Comparison of ENCODE assay signal across 31 cellular contexts in genomic region chr1:179731643-179732042, GRCh38. TPM values are rescaled to one million over a fixed set of nuclear protein-coding genes. Genes with fewer than 3 reads are reported as not detected.
"Had no signal": no experiment of that assay in that cellular context is flagged by ENCODE, and none has a peak within 500 bp of the region (broad histone marks: within the 10 kb centered on the region; RNA-seq: fewer than 3 reads in every experiment).

No MANE protein-coding gene starts in this region.

- H3K9me3 ChIP-seq: adrenal gland, body of pancreas, esophagus muscularis mucosa, gastrocnemius medialis, heart left ventricle had no signal

- H3K36me3 ChIP-seq: adrenal gland, esophagus muscularis mucosa, gastrocnemius medialis, heart left ventricle had no signal

- H3K4me3 ChIP-seq: adrenal gland, body of pancreas, esophagus muscularis mucosa, gastrocnemius medialis, heart left ventricle had no signal

- DNase-seq: activated B cell treated with CpG ODN at 0.5 μM for 24 hours; activated CD4-positive, alpha-beta T cell treated with anti-CD3 and anti-CD28 coated beads for 48 hours; activated CD4-positive, alpha-beta T cell treated with anti-CD3 and anti-CD28 coated beads, Interleukin-2, amount 50 U/mL, for 1 hour; activated CD4-positive, alpha-beta T cell treated with anti-CD3 and anti-CD28 coated beads, Interleukin-2, amount 50 U/mL, for 48 hours; activated CD8-positive, alpha-beta memory T cell treated with anti-CD3 and anti-CD28 coated beads for 24 hours; activated CD8-positive, alpha-beta T cell treated with anti-CD3 and anti-CD28 coated beads for 36 hours; activated effector memory CD4-positive, alpha-beta T cell treated with Interleukin-2 at 50 U/mL for 16 hours; activated naive CD4-positive, alpha-beta T cell treated with anti-CD3 and anti-CD28 coated beads for 36 hours; activated naive CD8-positive, alpha-beta T cell treated with anti-CD3 and anti-CD28 coated beads for 36 hours; activated naive CD8-positive, alpha-beta T cell treated with anti-CD3 and anti-CD28 coated beads, Interleukin-2, amount 50 U/mL, for 24 hours; activated T-cell treated with anti-CD3 and anti-CD28 coated beads, Interleukin-2, amount 50 U/mL, for 4 hours; adrenal gland; amygdala; aorta; body of pancreas; caudate nucleus; cortex of kidney; dermis blood vessel endothelial cell; effector CD4-positive, alpha-beta T cell; effector memory CD8-positive, alpha-beta T cell; erythroblast; gastrocnemius medialis; glutamatergic neuron; heart left ventricle; T-helper 2 cell had no signal

- H3K4me1 ChIP-seq: adrenal gland, body of pancreas, esophagus muscularis mucosa, foreskin keratinocyte, gastrocnemius medialis, heart left ventricle had no signal

- H3K27ac ChIP-seq: adrenal gland, body of pancreas, esophagus muscularis mucosa, foreskin keratinocyte, gastrocnemius medialis, heart left ventricle, VCaP had no signal

- ATAC-seq: activated CD4-positive, CD25-positive, alpha-beta regulatory T cell treated with anti-CD3 and anti-CD28 coated beads, Interleukin-2, amount 50 U/mL, for 24 hours; activated CD8-positive, alpha-beta T cell treated with anti-CD3 and anti-CD28 coated beads for 36 hours; activated naive CD8-positive, alpha-beta T cell treated with anti-CD3 and anti-CD28 coated beads, Interleukin-2, amount 50 U/mL, for 24 hours; activated T-cell treated with anti-CD3 and anti-CD28 coated beads, Interleukin-2, amount 50 U/mL, for 4 hours; activated T-helper 17 cell treated with anti-CD3 and anti-CD28 coated beads, Interleukin-2, amount 50 U/mL, for 72 hours; body of pancreas; effector memory CD8-positive, alpha-beta T cell; gastrocnemius medialis; heart left ventricle had no signal

- H3K27me3 ChIP-seq: adrenal gland, body of pancreas, gastrocnemius medialis had no signal

RNA-seq across cellular contexts. Expression of gene FAM163A, which starts 11.4 kb away (rescaled TPM):
- total RNA-seq: activated B cell treated with CpG ODN at 0.5 μM for 24 hours; activated CD8-positive, alpha-beta T cell treated with anti-CD3 and anti-CD28 coated beads for 36 hours; activated naive CD8-positive, alpha-beta T cell treated with anti-CD3 and anti-CD28 coated beads for 36 hours; activated T-cell treated with anti-CD3 and anti-CD28 coated beads, Interleukin-2, amount 50 U/mL, for 4 hours; activated T-helper 17 cell treated with anti-CD3 and anti-CD28 coated beads, Interleukin-2, amount 50 U/mL, for 72 hours; aorta; chondrocyte; foreskin keratinocyte had no signal
